8 cellular contexts compared by ENCODE assay signal in genomic region chr9:70438341-70438924, GRCh38. TPM values are rescaled to one million over a fixed set of nuclear protein-coding genes. Genes with fewer than 3 reads are reported as not detected.
DNase-seq lines count a peak whose midpoint lies in the region; ATAC-seq and TF ChIP-seq lines count a peak whose summit lies in the region.

No MANE protein-coding gene starts in this region.

- peaks cover 9% of the 10 kb centered on the region for H3K4me1 Mint-ChIP-seq in activated CD4-positive, alpha-beta T cell treated with anti-CD3 and anti-CD28 coated beads, Interleukin-2, amount 10 ng/mL, durations not matched to agents 24 days and 14 days
- H3K4me1 Mint-ChIP-seq in activated naive CD8-positive, alpha-beta T cell treated with anti-CD3 and anti-CD28 coated beads, Interleukin-2, amount 10 ng/mL, durations not matched to agents 7 days and 5 days: peaks cover 15% of the 10 kb centered on the region

- no peak for ATAC-seq in activated naive CD8-positive, alpha-beta T cell treated with anti-CD3 and anti-CD28 coated beads, Interleukin-2, amount 10 ng/mL, durations not matched to agents 7 days and 5 days (ENCODE audit: low read depth)
- ATAC-seq in GM19324 (IDR thresholded peaks at IDR 0.05; ENCODE audit: low FRiP score, unreplicated experiment): no peak
- ATAC-seq in GM21528 (IDR thresholded peaks at IDR 0.05; ENCODE audit: low FRiP score, unreplicated experiment): no peak

- peak overlapping the region; percentile 25 for H3K4me3 Mint-ChIP-seq in activated CD4-positive, alpha-beta T cell treated with anti-CD3 and anti-CD28 coated beads, Interleukin-2, amount 10 ng/mL, durations not matched to agents 24 days and 14 days
- H3K4me3 Mint-ChIP-seq in activated naive CD8-positive, alpha-beta T cell treated with anti-CD3 and anti-CD28 coated beads, Interleukin-2, amount 10 ng/mL, durations not matched to agents 7 days and 5 days: peak overlapping the region; percentile 37

- no peaks in the 10 kb centered on the region for H3K9me3 Mint-ChIP-seq in activated CD4-positive, alpha-beta T cell treated with anti-CD3 and anti-CD28 coated beads, Interleukin-2, amount 10 ng/mL, durations not matched to agents 24 days and 14 days
- no peaks in the 10 kb centered on the region for H3K9me3 Mint-ChIP-seq in activated naive CD8-positive, alpha-beta T cell treated with anti-CD3 and anti-CD28 coated beads, Interleukin-2, amount 10 ng/mL, durations not matched to agents 7 days and 5 days

- H3K79me2 ChIP-seq in hepatocyte: no peaks in the 10 kb centered on the region

- H4K20me1 ChIP-seq in hepatocyte (ENCODE audit: insufficient read depth, poor library complexity, severe bottlenecking): no peaks in the 10 kb centered on the region

- H3K4me3 ChIP-seq in hepatocyte (no peak overlapping the region), transverse colon (no peak overlapping the region)

- H3K27me3 ChIP-seq in hepatocyte (no peaks in the 10 kb centered on the region), transverse colon (no peaks in the 10 kb centered on the region)

- WGBS in hepatocyte (ENCODE audit: low lambda C conversion rate, missing lambda C conversion rate): 61% methylated on average over 3 of the region's 3 CpGs
- 25 to 41% methylated on average over 2 of the region's 3 CpGs for WGBS in transverse colon (ENCODE audit: low coverage in 1 of 2), 2 donors

- peak overlapping the region; percentile 48 for H3K27ac Mint-ChIP-seq in activated CD4-positive, alpha-beta T cell treated with anti-CD3 and anti-CD28 coated beads, Interleukin-2, amount 10 ng/mL, durations not matched to agents 24 days and 14 days
- H3K27ac Mint-ChIP-seq in activated naive CD8-positive, alpha-beta T cell treated with anti-CD3 and anti-CD28 coated beads, Interleukin-2, amount 10 ng/mL, durations not matched to agents 7 days and 5 days: peak overlapping the region; percentile 25

- no peak overlapping the region for H3K4me2 ChIP-seq in hepatocyte

- POLR2A ChIA-PET in activated naive CD8-positive, alpha-beta T cell treated with anti-CD3 and anti-CD28 coated beads, Interleukin-2, amount 10 ng/mL, durations not matched to agents 7 days and 5 days (lab: Charles Lee): interaction anchor here (0.7 kb wide), 1 partner anchor 19 kb away, joined by 3 read pairs; no protein-coding TSS in a partner anchor

- H2AFZ ChIP-seq in hepatocyte: no peak overlapping the region

- H3K27me3 Mint-ChIP-seq in activated CD4-positive, alpha-beta T cell treated with anti-CD3 and anti-CD28 coated beads, Interleukin-2, amount 10 ng/mL, durations not matched to agents 24 days and 14 days: no peaks in the 10 kb centered on the region
- no peaks in the 10 kb centered on the region for H3K27me3 Mint-ChIP-seq in activated naive CD8-positive, alpha-beta T cell treated with anti-CD3 and anti-CD28 coated beads, Interleukin-2, amount 10 ng/mL, durations not matched to agents 7 days and 5 days

- H3K36me3 Mint-ChIP-seq in activated CD4-positive, alpha-beta T cell treated with anti-CD3 and anti-CD28 coated beads, Interleukin-2, amount 10 ng/mL, durations not matched to agents 24 days and 14 days (ENCODE audit: low read depth): no peaks in the 10 kb centered on the region
- H3K36me3 Mint-ChIP-seq in activated naive CD8-positive, alpha-beta T cell treated with anti-CD3 and anti-CD28 coated beads, Interleukin-2, amount 10 ng/mL, durations not matched to agents 7 days and 5 days: no peaks in the 10 kb centered on the region

- H3K36me3 ChIP-seq in hepatocyte (replicated peaks; ENCODE audit: insufficient read depth, low read depth): no peaks in the 10 kb centered on the region
- H3K36me3 ChIP-seq in transverse colon: no peaks in the 10 kb centered on the region

- intact Hi-C loops in activated CD4-positive, alpha-beta T cell treated with anti-CD3 and anti-CD28 coated beads, Interleukin-2, amount 10 ng/mL, durations not matched to agents 24 days and 14 days (cut with micrococcal nuclease): no loop called here
- intact Hi-C loops in transverse colon (cut with DNase I; ENCODE audit: low total_unique reads): no loop called here

- no peaks in the 10 kb centered on the region for H3K9me2 ChIP-seq in hepatocyte (replicated peaks; ENCODE audit: insufficient read depth)

- TF ChIP-seq EP300 in transverse colon (IDR thresholded peaks at IDR 0.05; ENCODE audit: low read depth): peak; percentile 85

- H3K9me3 ChIP-seq in hepatocyte (ENCODE audit: low read depth): no peaks in the 10 kb centered on the region
- no peaks in the 10 kb centered on the region for H3K9me3 ChIP-seq in transverse colon

- no peaks in the 10 kb centered on the region for H3K4me1 ChIP-seq in hepatocyte (ENCODE audit: insufficient read depth)
- peaks cover 0 to 40% (median 26%) of the 10 kb centered on the region in 4 donors for H3K4me1 ChIP-seq in transverse colon

- in situ Hi-C loops in transverse colon (cut with MboI; ENCODE audit: low pct_ligation_motif_present in 1 of 4, low pct_unique_long_range_greater_than_20kb in 1 of 4, low sequenced_read_pairs in 3 of 4): no loop called here

- TF ChIP-seq CTCF in hepatocyte (IDR thresholded peaks at IDR 0.05; ENCODE audit: poor library complexity): no peak
- peak in 1 of 5 experiments; percentile 23 for TF ChIP-seq CTCF in transverse colon (IDR thresholded peaks at IDR 0.05)

- peak; percentile 48 for TF ChIP-seq POLR2A in transverse colon (IDR thresholded peaks at IDR 0.05)

- DNase-seq in activated CD4-positive, alpha-beta T cell treated with anti-CD3 and anti-CD28 coated beads, Interleukin-2, amount 10 ng/mL, durations not matched to agents 24 days and 14 days: peak; percentile 57
- DNase-seq in activated CD4-positive, alpha-beta T cell treated with anti-CD3 and anti-CD28 coated beads, Interleukin-2, amount 50 U/mL, for 1 hour: no peak
- no peak for DNase-seq in activated naive CD8-positive, alpha-beta T cell treated with anti-CD3 and anti-CD28 coated beads, Interleukin-2, amount 10 ng/mL, durations not matched to agents 7 days and 5 days
- peak; percentile 79 for DNase-seq in hepatocyte (ENCODE audit: low spot score)
- peak; percentile 85 for DNase-seq in transverse colon
- DNase-seq in stimulated activated CD4-positive, alpha-beta T cell treated with anti-CD3 and anti-CD28 coated beads, Interleukin-4, amount 100 ng/mL, for 24 hours: no peak

- H3K27ac ChIP-seq in hepatocyte: peak overlapping the region; percentile 69
- H3K27ac ChIP-seq in transverse colon: peak overlapping the region; percentile 67 to 87 (median 78)

RNA-seq across cellular contexts. Expression of gene KLF9, which starts 24.0 kb away (rescaled TPM):
- 16.3 and 16.5 TPM in 2 replicates for total RNA-seq in activated CD4-positive, alpha-beta T cell treated with anti-CD3 and anti-CD28 coated beads, Interleukin-2, amount 10 ng/mL, durations not matched to agents 24 days and 14 days
- total RNA-seq in activated naive CD8-positive, alpha-beta T cell treated with anti-CD3 and anti-CD28 coated beads, Interleukin-2, amount 10 ng/mL, durations not matched to agents 7 days and 5 days: 10 to 100 TPM; 16.2 TPM
- total RNA-seq in hepatocyte (29.4 and 31.9 TPM in 2 replicates), transverse colon (100 to 1,000 TPM in 1 of 4 donors, 10 to 100 TPM in 3; 60.3 to 111 (median 82.9) TPM)
- 5.2 and 5.3 TPM in 2 replicates for polyA plus RNA-seq in hepatocyte

Comparison
In these comparisons a context has a peak if more than half of its experiments do, and no peak if none do; other contexts are left out.
1. DNase-seq: peak in activated CD4-positive, alpha-beta T cell treated with anti-CD3 and anti-CD28 coated beads, Interleukin-2, amount 10 ng/mL, durations not matched to agents 24 days and 14 days (single experiment), hepatocyte (single experiment) and transverse colon (single experiment); none in activated CD4-positive, alpha-beta T cell treated with anti-CD3 and anti-CD28 coated beads, Interleukin-2, amount 50 U/mL, for 1 hour (single experiment), activated naive CD8-positive, alpha-beta T cell treated with anti-CD3 and anti-CD28 coated beads, Interleukin-2, amount 10 ng/mL, durations not matched to agents 7 days and 5 days (single experiment) and stimulated activated CD4-positive, alpha-beta T cell treated with anti-CD3 and anti-CD28 coated beads, Interleukin-4, amount 100 ng/mL, for 24 hours (single experiment).